24 cellular contexts compared by ENCODE assay signal in the genomic region with DNA sequence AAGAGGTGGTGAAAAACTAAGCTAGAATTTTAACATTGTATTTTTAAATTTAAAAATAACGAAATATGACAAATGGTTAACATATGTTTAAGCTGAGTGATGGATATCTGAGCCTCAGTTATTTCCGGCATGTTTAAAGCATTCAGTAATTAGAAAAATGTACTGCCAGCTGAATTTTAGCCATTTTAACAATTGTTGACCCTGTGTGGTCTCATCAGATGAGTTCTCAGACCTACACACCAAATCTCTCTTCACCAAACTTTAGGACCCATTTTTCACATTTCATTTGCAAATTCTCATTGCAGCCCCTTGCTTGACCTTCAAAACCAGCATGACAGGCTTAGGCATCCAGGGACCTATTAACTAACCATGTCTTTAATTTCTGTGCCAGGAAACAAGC.
"Had no signal": no experiment of that assay in that cellular context is flagged by ENCODE, and none has a peak within 500 bp of the region (broad histone marks: within the 10 kb centered on the region; RNA-seq: fewer than 3 reads in every experiment).

No MANE protein-coding gene starts in this region.

- H3K4me3 ChIP-seq: ascending aorta, body of pancreas, PC-9 had no signal

- H3K4me1 Mint-ChIP-seq: activated B cell treated with CpG ODN at 0.5 μM for 24 hours; activated CD4-positive, alpha-beta T cell treated with anti-CD3 and anti-CD28 coated beads, Interleukin-2, amount 10 ng/mL, durations not matched to agents 24 days and 14 days; activated CD8-positive, alpha-beta memory T cell treated with anti-CD3 and anti-CD28 coated beads, Interleukin-2, amount 10 ng/mL, durations not matched to agents 7 days and 5 days; activated naive CD4-positive, alpha-beta T cell treated with anti-CD3 and anti-CD28 coated beads, Interleukin-2, amount 50 U/mL, for 24 hours; T-helper 17 cell had no signal

- H3K27ac ChIP-seq: ascending aorta, body of pancreas, PC-9 had no signal

- H3K36me3 ChIP-seq: ascending aorta had no signal

- DNase-seq: activated B cell treated with CpG ODN at 0.5 μM for 24 hours; activated CD4-positive, alpha-beta T cell treated with anti-CD3 and anti-CD28 coated beads for 1 hour; activated CD4-positive, alpha-beta T cell treated with anti-CD3 and anti-CD28 coated beads, Interleukin-2, amount 10 ng/mL, durations not matched to agents 24 days and 14 days; activated CD4-positive, alpha-beta T cell treated with anti-CD3 and anti-CD28 coated beads, Interleukin-2, amount 50 U/mL, for 48 hours; activated CD8-positive, alpha-beta memory T cell treated with anti-CD3 and anti-CD28 coated beads, Interleukin-2, amount 10 ng/mL, durations not matched to agents 7 days and 5 days; activated effector memory CD4-positive, alpha-beta T cell treated with Interleukin-2 at 50 U/mL for 16 hours; activated naive CD4-positive, alpha-beta T cell; activated T-cell treated with anti-CD3 and anti-CD28 coated beads, Interleukin-2, amount 50 U/mL, for 24 hours; amniotic stem cell; body of pancreas; Kasumi-1; KBM-7; NCI-H1436; NCI-H1694 treated with DMSO at 0.1 percent for 48 hours; NCI-H2029 treated with DMSO at 0.1 percent for 48 hours; NCI-H446; NCI-H524; PC-9; SHP77 treated with DMSO at 0.1 percent for 48 hours; T-helper 17 cell; T-helper 9 cell had no signal

- H3K4me1 ChIP-seq: body of pancreas had no signal

- H3K27ac Mint-ChIP-seq: activated B cell treated with CpG ODN at 0.5 μM for 24 hours; activated CD4-positive, alpha-beta T cell treated with anti-CD3 and anti-CD28 coated beads, Interleukin-2, amount 10 ng/mL, durations not matched to agents 24 days and 14 days; activated CD8-positive, alpha-beta memory T cell treated with anti-CD3 and anti-CD28 coated beads, Interleukin-2, amount 10 ng/mL, durations not matched to agents 7 days and 5 days; activated naive CD4-positive, alpha-beta T cell treated with anti-CD3 and anti-CD28 coated beads, Interleukin-2, amount 50 U/mL, for 24 hours; activated T-cell treated with anti-CD3 and anti-CD28 coated beads, Interleukin-2, amount 50 U/mL, for 24 hours; activated T-helper 1 cell treated with anti-CD3 and anti-CD28 coated beads, Interleukin-12 subunit alpha, Interleukin-12 subunit beta, Interleukin-2, Interleukin-4 antibody, amounts not matched to agents 30 ng/mL and 10 ng/mL and 1 ng/mL, durations not matched to agents 14 hours and 24 hours and 36 hours; T-helper 17 cell had no signal

- H3K27me3 ChIP-seq: ascending aorta, body of pancreas had no signal

- H3K4me3 Mint-ChIP-seq: activated B cell treated with CpG ODN at 0.5 μM for 24 hours; activated CD4-positive, alpha-beta T cell treated with anti-CD3 and anti-CD28 coated beads, Interleukin-2, amount 10 ng/mL, durations not matched to agents 24 days and 14 days; activated CD8-positive, alpha-beta memory T cell treated with anti-CD3 and anti-CD28 coated beads, Interleukin-2, amount 10 ng/mL, durations not matched to agents 7 days and 5 days; activated naive CD4-positive, alpha-beta T cell treated with anti-CD3 and anti-CD28 coated beads, Interleukin-2, amount 50 U/mL, for 24 hours; activated T-cell treated with anti-CD3 and anti-CD28 coated beads, Interleukin-2, amount 50 U/mL, for 24 hours; activated T-helper 1 cell treated with anti-CD3 and anti-CD28 coated beads, Interleukin-12 subunit alpha, Interleukin-12 subunit beta, Interleukin-2, Interleukin-4 antibody, amounts not matched to agents 30 ng/mL and 10 ng/mL and 1 ng/mL, durations not matched to agents 14 hours and 24 hours and 36 hours; T-helper 17 cell had no signal

- ATAC-seq: activated CD8-positive, alpha-beta memory T cell treated with anti-CD3 and anti-CD28 coated beads, Interleukin-2, amount 10 ng/mL, durations not matched to agents 7 days and 5 days; body of pancreas; T-helper 17 cell had no signal

- H3K27me3 Mint-ChIP-seq: activated B cell treated with CpG ODN at 0.5 μM for 24 hours; activated CD4-positive, alpha-beta T cell treated with anti-CD3 and anti-CD28 coated beads, Interleukin-2, amount 10 ng/mL, durations not matched to agents 24 days and 14 days; activated CD8-positive, alpha-beta memory T cell treated with anti-CD3 and anti-CD28 coated beads, Interleukin-2, amount 10 ng/mL, durations not matched to agents 7 days and 5 days; activated T-cell treated with anti-CD3 and anti-CD28 coated beads, Interleukin-2, amount 50 U/mL, for 24 hours had no signal

- H3K9me3 Mint-ChIP-seq: activated B cell treated with CpG ODN at 0.5 μM for 24 hours; activated CD4-positive, alpha-beta T cell treated with anti-CD3 and anti-CD28 coated beads, Interleukin-2, amount 10 ng/mL, durations not matched to agents 24 days and 14 days; activated naive CD4-positive, alpha-beta T cell treated with anti-CD3 and anti-CD28 coated beads, Interleukin-2, amount 50 U/mL, for 24 hours; activated T-helper 1 cell treated with anti-CD3 and anti-CD28 coated beads, Interleukin-12 subunit alpha, Interleukin-12 subunit beta, Interleukin-2, Interleukin-4 antibody, amounts not matched to agents 30 ng/mL and 10 ng/mL and 1 ng/mL, durations not matched to agents 14 hours and 24 hours and 36 hours had no signal

- H3K9me3 ChIP-seq: ascending aorta, body of pancreas had no signal

- H3K36me3 Mint-ChIP-seq: activated CD8-positive, alpha-beta memory T cell treated with anti-CD3 and anti-CD28 coated beads, Interleukin-2, amount 10 ng/mL, durations not matched to agents 7 days and 5 days; activated naive CD4-positive, alpha-beta T cell treated with anti-CD3 and anti-CD28 coated beads, Interleukin-2, amount 50 U/mL, for 24 hours had no signal
